In the genomic region with DNA sequence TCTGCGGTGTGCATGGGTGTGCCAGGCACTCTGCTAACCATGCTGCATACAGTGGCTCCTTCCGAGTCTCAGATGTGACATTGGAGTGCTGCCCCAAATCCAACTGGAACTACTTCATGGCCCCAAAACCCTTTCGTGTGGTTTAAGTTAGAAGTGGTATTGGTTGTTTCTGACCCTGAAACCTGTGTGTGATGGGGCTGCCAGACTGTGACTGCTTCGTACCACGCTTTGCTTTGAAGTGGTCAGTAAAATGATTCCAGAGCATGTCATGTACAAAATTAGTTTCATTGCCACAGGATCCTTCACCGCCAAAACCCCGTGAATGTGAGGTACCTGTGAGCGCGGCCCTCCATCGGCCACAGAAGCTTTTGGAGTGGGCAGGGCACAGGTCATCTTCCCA, we compare ENCODE assay signal across 26 cellular contexts.
"Had no signal": no experiment of that assay in that cellular context is flagged by ENCODE, and none has a peak within 500 bp of the region (broad histone marks: within the 10 kb centered on the region; RNA-seq: fewer than 3 reads in every experiment).

No MANE protein-coding gene starts in this region.

- DNase-seq: activated CD4-positive, alpha-beta T cell treated with anti-CD3 and anti-CD28 coated beads for 48 hours; activated CD4-positive, alpha-beta T cell treated with anti-CD3 and anti-CD28 coated beads, Interleukin-2, amount 50 U/mL, for 4 hours; activated CD4-positive, CD25-positive, alpha-beta regulatory T cell treated with anti-CD3 and anti-CD28 coated beads, Interleukin-2, amount 50 U/mL, for 72 hours; activated CD8-positive, alpha-beta memory T cell treated with anti-CD3 and anti-CD28 coated beads for 24 hours; activated effector memory CD4-positive, alpha-beta T cell treated with anti-CD3 and anti-CD28 coated beads, Interleukin-2, amount 50 U/mL, for 16 hours; activated naive CD4-positive, alpha-beta T cell treated with Interleukin-2 at 50 U/mL for 16 hours; activated naive CD8-positive, alpha-beta T cell treated with anti-CD3 and anti-CD28 coated beads, Interleukin-2, amount 10 ng/mL, durations not matched to agents 7 days and 5 days; activated T-cell treated with anti-CD3 and anti-CD28 coated beads, Interleukin-2, amount 50 U/mL, for 4 hours; aorta; caudate nucleus; colonic mucosa; MM.1S; NCI-H1436; NCI-H1694 treated with DMSO at 0.1 percent for 48 hours; NCI-H2081; NCI-H69; NK-92 treated with Interleukin-12 subunit alpha and Interleukin-12 subunit beta, amount 100 ng/mL, for 24 hours; Peyer's patch; SHP77; SW 1271; T-helper 9 cell had no signal

- H3K27me3 Mint-ChIP-seq: activated naive CD8-positive, alpha-beta T cell treated with anti-CD3 and anti-CD28 coated beads, Interleukin-2, amount 10 ng/mL, durations not matched to agents 7 days and 5 days had no signal

- H3K9me3 Mint-ChIP-seq: activated naive CD8-positive, alpha-beta T cell treated with anti-CD3 and anti-CD28 coated beads, Interleukin-2, amount 10 ng/mL, durations not matched to agents 7 days and 5 days; activated T-cell treated with anti-CD3 and anti-CD28 coated beads, Interleukin-2, amount 50 U/mL, for 4 hours; T-helper 1 cell treated with Interleukin-12 subunit alpha and Interleukin-12 subunit beta and Interleukin-4 antibody, amounts not matched to agents 30 μg/mL and 1 μg/mL, for 36 hours; WTC11 had no signal

- H3K4me3 ChIP-seq: breast epithelium, colonic mucosa, Peyer's patch, SJSA1 had no signal

- H3K4me3 Mint-ChIP-seq: activated naive CD8-positive, alpha-beta T cell treated with anti-CD3 and anti-CD28 coated beads, Interleukin-2, amount 10 ng/mL, durations not matched to agents 7 days and 5 days; activated T-cell treated with anti-CD3 and anti-CD28 coated beads, Interleukin-2, amount 50 U/mL, for 4 hours; T-helper 1 cell treated with Interleukin-12 subunit alpha and Interleukin-12 subunit beta and Interleukin-4 antibody, amounts not matched to agents 30 μg/mL and 1 μg/mL, for 36 hours; WTC11 had no signal

- H3K27ac Mint-ChIP-seq: activated naive CD8-positive, alpha-beta T cell treated with anti-CD3 and anti-CD28 coated beads, Interleukin-2, amount 10 ng/mL, durations not matched to agents 7 days and 5 days; T-helper 1 cell treated with Interleukin-12 subunit alpha and Interleukin-12 subunit beta and Interleukin-4 antibody, amounts not matched to agents 30 μg/mL and 1 μg/mL, for 36 hours; WTC11 had no signal

- H3K36me3 Mint-ChIP-seq: WTC11 had no signal

- H3K27me3 ChIP-seq: breast epithelium, colonic mucosa, Peyer's patch, SJSA1 had no signal

- ATAC-seq: SK-N-SH treated with all-trans-retinoic acid at 6 μM for 48 hours, WTC11 had no signal

- H3K36me3 ChIP-seq: breast epithelium, colonic mucosa, Peyer's patch had no signal

- H3K4me1 ChIP-seq: breast epithelium, colonic mucosa, Peyer's patch had no signal

- H3K9me3 ChIP-seq: breast epithelium, colonic mucosa, Peyer's patch, SJSA1 had no signal

- H3K27ac ChIP-seq: breast epithelium, colonic mucosa, Peyer's patch, SJSA1 had no signal
